ENCODE assay signal across 8 cellular contexts in genomic region chr6:116561377-116562018, GRCh38. TPM values are rescaled to one million over a fixed set of nuclear protein-coding genes. Genes with fewer than 3 reads are reported as not detected.
DNase-seq lines count a peak whose midpoint lies in the region; ATAC-seq and TF ChIP-seq lines count a peak whose summit lies in the region.

No MANE protein-coding gene starts in this region.

- H3K4me1 Mint-ChIP-seq in activated naive CD8-positive, alpha-beta T cell treated with anti-CD3 and anti-CD28 coated beads for 36 hours, result peaks cover 2% of the 10 kb centered on the region

- 52% methylated on average over 9 of the region's 9 CpGs for WGBS in SK-N-SH (ENCODE audit: low lambda C conversion rate)
- WGBS in heart left ventricle, 4 donors, result 42 to 52% (median 48%) methylated on average over 9 of the region's 9 CpGs
- WGBS in psoas muscle, 3 donors, result 39 to 45% (median 40%) methylated on average over 9 of the region's 9 CpGs
- WGBS in aorta, 2 donors, result 35 to 37% methylated on average over 9 of the region's 9 CpGs

- H3K36me3 ChIP-seq in SK-N-SH (replicated peaks in 1 of 2; ENCODE audit: control insufficient read depth in 1 of 2, insufficient read depth in 2 of 2, low read length in 1 of 2), result no peaks in the 10 kb centered on the region
- H3K36me3 ChIP-seq in heart left ventricle, result no peaks in the 10 kb centered on the region
- no peaks in the 10 kb centered on the region for H3K36me3 ChIP-seq in psoas muscle (ENCODE audit: insufficient read depth in 1 of 2, low read depth in 1 of 2)
- no peaks in the 10 kb centered on the region for H3K36me3 ChIP-seq in aorta (ENCODE audit: control insufficient read depth in 1 of 2, insufficient read depth in 2 of 2, low read length in 1 of 2)

- TF ChIP-seq CTCF in SK-N-SH (IDR thresholded peaks at IDR 0.05) (peak; percentile 94), heart left ventricle (IDR thresholded peaks at IDR 0.05) (peak; percentile 87 to 97 (median 95)), psoas muscle (IDR thresholded peaks at IDR 0.05) (peak; percentile 96)

- no peak overlapping the region for H3K27ac Mint-ChIP-seq in activated naive CD8-positive, alpha-beta T cell treated with anti-CD3 and anti-CD28 coated beads for 36 hours

- H3F3A ChIP-seq in SK-N-SH (replicated peaks; ENCODE audit: insufficient read depth), result peaks cover 20% of the 10 kb centered on the region

- H3K27me3 Mint-ChIP-seq in activated naive CD8-positive, alpha-beta T cell treated with anti-CD3 and anti-CD28 coated beads for 36 hours, result peaks cover 10% of the 10 kb centered on the region

- no peak overlapping the region for H3K4me2 ChIP-seq in SK-N-SH

- intact Hi-C loops in heart left ventricle (cut with DNase I), result loop anchor here in 9 of 10 donors (1.0 to 10.0 kb wide), 9 partner anchors 25 to 447 kb away; partner anchors contain the start of genes CALHM5 (in 2 of the 9) and TSPYL1 (in 2 of the 9)
- intact Hi-C loops in psoas muscle (cut with DNase I), result loop anchor here in 1 of 2 donors (2.0 kb wide), 2 partner anchors 25 to 275 kb away; no protein-coding TSS in a partner anchor
- intact Hi-C loops in aorta (cut with DNase I), result loop anchor here (10.0 kb wide), 1 partner anchor 277 kb away; no protein-coding TSS in a partner anchor

- no peak overlapping the region for H3K9ac ChIP-seq in SK-N-SH

- no peak overlapping the region for H3K4me3 Mint-ChIP-seq in activated naive CD8-positive, alpha-beta T cell treated with anti-CD3 and anti-CD28 coated beads for 36 hours

- peak overlapping the region; percentile 60; the same call in 1 of the 2 replicates for H2AFZ ChIP-seq in SK-N-SH (ENCODE audit: low read depth)

- H3K9me3 ChIP-seq in SK-N-SH (no peaks in the 10 kb centered on the region), heart left ventricle (no peaks in the 10 kb centered on the region), psoas muscle (no peaks in the 10 kb centered on the region), aorta (ENCODE audit: control insufficient read depth, low read length) (no peaks in the 10 kb centered on the region)

- TF ChIP-seq RAD21 in SK-N-SH (IDR thresholded peaks at IDR 0.05; ENCODE audit: low read length), result peak; percentile 93

- H3K27me3 ChIP-seq in SK-N-SH (ENCODE audit: insufficient read depth), result no peaks in the 10 kb centered on the region
- H3K27me3 ChIP-seq in heart left ventricle, result no peaks in the 10 kb centered on the region
- H3K27me3 ChIP-seq in psoas muscle (ENCODE audit: insufficient read depth in 3 of 3, low read length in 2 of 3), result no peaks in the 10 kb centered on the region
- H3K27me3 ChIP-seq in aorta (ENCODE audit: control insufficient read depth in 1 of 2, insufficient read depth in 2 of 2, low read length in 1 of 2), result no peaks in the 10 kb centered on the region

- H4K20me1 ChIP-seq in SK-N-SH (ENCODE audit: insufficient read depth), result no peaks in the 10 kb centered on the region

- no peaks in the 10 kb centered on the region for H3K9me3 Mint-ChIP-seq in activated naive CD8-positive, alpha-beta T cell treated with anti-CD3 and anti-CD28 coated beads for 36 hours

- peak; percentile 67 for ATAC-seq in GM21515 (IDR thresholded peaks at IDR 0.05; ENCODE audit: unreplicated experiment)
- peak in 3 of 4 donors; percentile 41 to 63 (median 43) for ATAC-seq in heart left ventricle
- ATAC-seq in psoas muscle, result peak; percentile 40 to 80 (median 65)
- peak; percentile 80 for ATAC-seq in aorta (ENCODE audit: low FRiP score)

- H3K4me1 ChIP-seq in SK-N-SH (ENCODE audit: control insufficient read depth in 1 of 2, insufficient read depth in 2 of 2, low read depth in 1 of 2, low read length in 1 of 2) (peaks cover 2 to 23% of the 10 kb centered on the region in 2 experiments; a peak in 3 of 4 replicates), heart left ventricle (peaks cover 0 to 27% (median 7%) of the 10 kb centered on the region in 12 donors), psoas muscle (peaks cover 9% of the 10 kb centered on the region), aorta (ENCODE audit: control insufficient read depth in 1 of 2, insufficient read depth in 2 of 2, low read length in 2 of 2) (no peaks in the 10 kb centered on the region)

- TF ChIP-seq EP300 in SK-N-SH (IDR thresholded peaks at IDR 0.05; ENCODE audit: borderline replicate concordance in 1 of 2, low read depth in 1 of 2, low read length in 1 of 2), result no peak

- H3K4me3 ChIP-seq in SK-N-SH (ENCODE audit: low read depth in 2 of 2, low read length in 1 of 2) (no peak overlapping the region; a peak in 1 of 4 replicates), heart left ventricle (peak overlapping the region in 1 of 12 donors; percentile 32), psoas muscle (peak overlapping the region; percentile 53), aorta (ENCODE audit: low read length in 2 of 2) (peak overlapping the region; percentile 35 to 38)

- no peaks in the 10 kb centered on the region for H3K9me2 ChIP-seq in SK-N-SH

- no peaks in the 10 kb centered on the region for H3K36me3 Mint-ChIP-seq in activated naive CD8-positive, alpha-beta T cell treated with anti-CD3 and anti-CD28 coated beads for 36 hours

- H3K79me2 ChIP-seq in SK-N-SH (ENCODE audit: insufficient read depth), result no peaks in the 10 kb centered on the region

- POLR2A ChIA-PET in SK-N-SH (lab: Yijun Ruan, JAX), result interaction anchor here (0.9 kb wide), 1 partner anchor 9 kb away, joined by 5 read pairs; the partner anchor contains the start of gene RWDD1

- TF ChIP-seq POLR2A in heart left ventricle (IDR thresholded peaks at IDR 0.05), result no peak

- CTCF ChIA-PET in SK-N-SH (lab: Yijun Ruan, JAX), result interaction anchor here (0.6 to 5.0 kb wide), 63 partner anchors 10 to 507 kb away, joined by 3 to 60 read pairs (median 4); partner anchors contain the start of genes RWDD1, TRAPPC3L and TSPYL1

- H3K27ac ChIP-seq in SK-N-SH (ENCODE audit: low read depth in 2 of 2, low read length in 1 of 2), result no peak overlapping the region
- H3K27ac ChIP-seq in heart left ventricle, result no peak overlapping the region
- no peak overlapping the region for H3K27ac ChIP-seq in psoas muscle
- no peak overlapping the region for H3K27ac ChIP-seq in aorta (ENCODE audit: low read depth in 1 of 2, low read length in 2 of 2)

- peak; percentile 23 for DNase-seq in COR-L47 (lab: John Stamatoyannopoulos, UW)
- DNase-seq in LoVo (ENCODE audit: low spot score), result peak; percentile 68
- peak; percentile 70 for DNase-seq in SK-N-SH
- DNase-seq in activated naive CD8-positive, alpha-beta T cell treated with anti-CD3 and anti-CD28 coated beads for 36 hours, result peak; percentile 54
- peak; percentile 49 to 73 (median 64) for DNase-seq in heart left ventricle
- peak; percentile 67 to 80 for DNase-seq in psoas muscle
- peak; percentile 74 to 86 for DNase-seq in aorta

RNA-seq across cellular contexts. Expression of gene CALHM4, which starts 7.9 kb away (rescaled TPM):
- polyA plus RNA-seq in SK-N-SH (2012; rRNA removed), result not detected in 2 replicates
- polyA plus RNA-seq in SK-N-SH (2012; cell fraction: cytosol; rRNA removed), result 0.04 and 0.05 TPM in 2 replicates
- polyA plus RNA-seq in SK-N-SH (2012; cell fraction: nucleus; rRNA removed), result 0.05 TPM in 1 of 2 replicates, not detected in the other
- total RNA-seq in activated naive CD8-positive, alpha-beta T cell treated with anti-CD3 and anti-CD28 coated beads for 36 hours, result not detected
- total RNA-seq in heart left ventricle, result under 1 TPM in 1 of 9 donors, not detected in 8; 0.67 TPM
- under 1 TPM in 1 of 2 donors, not detected in 1; 0.10 TPM for polyA plus RNA-seq in heart left ventricle
- total RNA-seq in psoas muscle, result 1 to 10 TPM in 1 of 4 donors, under 1 TPM in 2, not detected in 1; 0.27 to 1.2 (median 0.34) TPM
- under 1 TPM in 2 of 3 donors, not detected in 1; 0.07 to 0.86 TPM for polyA plus RNA-seq in psoas muscle
- not detected for total RNA-seq in aorta
- polyA plus RNA-seq in aorta, result under 1 TPM in 1 of 2 donors, not detected in 1; 0.26 TPM

RNA-seq across cellular contexts. Expression of gene RWDD1, which starts 9.8 kb away (rescaled TPM):
- polyA plus RNA-seq in SK-N-SH (2012; rRNA removed), result 17.7 and 18.8 TPM in 2 replicates
- 24.6 and 37.6 TPM in 2 replicates for polyA plus RNA-seq in SK-N-SH (2012; cell fraction: cytosol; rRNA removed)
- polyA plus RNA-seq in SK-N-SH (2012; cell fraction: nucleus; rRNA removed), result 5.1 and 6.7 TPM in 2 replicates
- 10 to 100 TPM; 52.2 to 52.5 TPM for total RNA-seq in activated naive CD8-positive, alpha-beta T cell treated with anti-CD3 and anti-CD28 coated beads for 36 hours
- 10 to 100 TPM; 35.9 to 70.5 (median 48.8) TPM for total RNA-seq in heart left ventricle
- polyA plus RNA-seq in heart left ventricle, result 100 to 1,000 TPM in 1 of 2 donors, 10 to 100 TPM in 1; 69.1 to 124 TPM
- 10 to 100 TPM; 49.5 to 71.4 (median 69.3) TPM for total RNA-seq in psoas muscle
- 100 to 1,000 TPM in 1 of 3 donors, 10 to 100 TPM in 2; 72.0 to 153 (median 86.5) TPM for polyA plus RNA-seq in psoas muscle
- total RNA-seq in aorta, result 10 to 100 TPM; 40.2 to 41.9 TPM
- polyA plus RNA-seq in aorta, result 100 to 1,000 TPM in 1 of 2 donors, 10 to 100 TPM in 1; 74.7 to 111 TPM

RNA-seq across cellular contexts. Expression of gene TRAPPC3L, which starts 16.0 kb away (rescaled TPM):
- polyA plus RNA-seq in SK-N-SH (2012; rRNA removed), result 0.03 and 0.11 TPM in 2 replicates
- polyA plus RNA-seq in SK-N-SH (2012; cell fraction: cytosol; rRNA removed), result 0.05 and 0.09 TPM in 2 replicates
- 0.07 TPM in 1 of 2 replicates, not detected in the other for polyA plus RNA-seq in SK-N-SH (2012; cell fraction: nucleus; rRNA removed)
- not detected for total RNA-seq in activated naive CD8-positive, alpha-beta T cell treated with anti-CD3 and anti-CD28 coated beads for 36 hours
- under 1 TPM in 4 of 9 donors, not detected in 5; 0.11 to 0.29 (median 0.19) TPM for total RNA-seq in heart left ventricle
- not detected for polyA plus RNA-seq in heart left ventricle
- not detected for total RNA-seq in psoas muscle
- polyA plus RNA-seq in psoas muscle, result under 1 TPM; 0.03 to 0.16 (median 0.06) TPM
- total RNA-seq in aorta, result under 1 TPM; 0.36 to 0.55 TPM
- polyA plus RNA-seq in aorta, result 1 to 10 TPM in 1 of 2 donors, under 1 TPM in 1; 0.54 to 1.8 TPM

RNA-seq across cellular contexts. Expression of gene CALHM5, which starts 50.1 kb away (rescaled TPM):
- polyA plus RNA-seq in SK-N-SH (2012; rRNA removed) (0.38 and 0.55 TPM in 2 replicates), heart left ventricle (1 to 10 TPM in 1 of 2 donors, under 1 TPM in 1; 0.76 to 1.3 TPM), psoas muscle (under 1 TPM; 0.52 to 0.82 (median 0.73) TPM), aorta (1 to 10 TPM; 4.0 to 8.0 TPM)
- polyA plus RNA-seq in SK-N-SH (2012; cell fraction: cytosol; rRNA removed), result 0.41 and 0.52 TPM in 2 replicates
- polyA plus RNA-seq in SK-N-SH (2012; cell fraction: nucleus; rRNA removed), result 0.15 and 0.50 TPM in 2 replicates
- total RNA-seq in activated naive CD8-positive, alpha-beta T cell treated with anti-CD3 and anti-CD28 coated beads for 36 hours, result not detected
- total RNA-seq in heart left ventricle (1 to 10 TPM; 1.4 to 3.0 (median 1.8) TPM), psoas muscle (1 to 10 TPM in 1 of 4 donors, under 1 TPM in 3; 0.58 to 1.2 (median 0.82) TPM), aorta (10 to 100 TPM; 11.5 to 15.4 TPM)

RNA-seq across cellular contexts. Expression of gene RSPH4A, which starts 54.8 kb away (rescaled TPM):
- polyA plus RNA-seq in SK-N-SH (2012; rRNA removed), result 0.30 and 0.37 TPM in 2 replicates
- polyA plus RNA-seq in SK-N-SH (2012; cell fraction: cytosol; rRNA removed), result 0.26 and 0.27 TPM in 2 replicates
- 0.81 and 0.89 TPM in 2 replicates for polyA plus RNA-seq in SK-N-SH (2012; cell fraction: nucleus; rRNA removed)
- under 1 TPM; 0.23 to 0.44 TPM for total RNA-seq in activated naive CD8-positive, alpha-beta T cell treated with anti-CD3 and anti-CD28 coated beads for 36 hours
- under 1 TPM in 7 of 9 donors, not detected in 2; 0.12 to 0.42 (median 0.20) TPM for total RNA-seq in heart left ventricle
- under 1 TPM; 0.12 to 0.23 TPM for polyA plus RNA-seq in heart left ventricle
- total RNA-seq in psoas muscle, result under 1 TPM in 3 of 4 donors, not detected in 1; 0.21 to 0.71 (median 0.38) TPM
- under 1 TPM; 0.13 to 0.22 (median 0.14) TPM for polyA plus RNA-seq in psoas muscle
- under 1 TPM; 0.48 to 0.68 TPM for total RNA-seq in aorta
- polyA plus RNA-seq in aorta, result under 1 TPM in 1 of 2 donors, not detected in 1; 0.51 TPM

Comparison
In these comparisons a context has a peak if more than half of its experiments do, and no peak if none do; other contexts are left out.
1. DNase-seq: peak in every context shown above with its lines; median percentile 80 in aorta; 74 in psoas muscle; 70 in SK-N-SH; 68 in LoVo; 64 in heart left ventricle; 54 in activated naive CD8-positive, alpha-beta T cell treated with anti-CD3 and anti-CD28 coated beads for 36 hours; 23 in COR-L47.
2. H3K4me3 ChIP-seq: peak in psoas muscle (single experiment) and aorta (2 of 2); none in SK-N-SH (0 of 2).
3. Peak in every context shown above with its lines, with median percentiles within 50 percentile points of each other: ATAC-seq and CTCF ChIP-seq.